15 cellular contexts compared by ENCODE assay signal in genomic region chr7:28626191-28626590, GRCh38.
A peak's percentile ranks its signal among the peaks of the same experiment; 100 is the strongest.
DNase-seq lines count a peak whose midpoint lies in the region; TF ChIP-seq lines count a peak whose summit lies in the region.
"Had no signal": no experiment of that assay in that cellular context is flagged by ENCODE, and none has a peak within 500 bp of the region (broad histone marks: within the 10 kb centered on the region; RNA-seq: fewer than 3 reads in every experiment).

No MANE protein-coding gene starts in this region.

- no peak overlapping the region for H3K27ac ChIP-seq in MM.1S (ENCODE audit: low read length)
- H3K27ac ChIP-seq: 22Rv1; BLaER1 treated with 17β-estradiol and CSF1 and Interleukin-3, amounts not matched to agents 10 nM and 100 nM; SJCRH30 had no signal

- H3K4me3 ChIP-seq in MM.1S (ENCODE audit: low read length) (no peak overlapping the region), fibroblast of mammary gland (ENCODE audit: control insufficient read depth, low read depth, low read length) (no peak overlapping the region), skeletal muscle satellite cell (ENCODE audit: low read length) (no peak overlapping the region)
- H3K4me3 ChIP-seq: BLaER1 treated with 17β-estradiol and CSF1 and Interleukin-3, amounts not matched to agents 10 nM and 100 nM; GM12878; SJCRH30 had no signal

- H3K9me3 ChIP-seq in MM.1S (replicated peaks; ENCODE audit: insufficient read depth, low read length) (no peaks in the 10 kb centered on the region), skeletal muscle satellite cell (replicated peaks; ENCODE audit: low read length) (no peaks in the 10 kb centered on the region)
- H3K9me3 ChIP-seq: BLaER1 treated with 17β-estradiol and CSF1 and Interleukin-3, amounts not matched to agents 10 nM and 100 nM; SJCRH30 had no signal

- H3K9me2 ChIP-seq in MM.1S (replicated peaks; ENCODE audit: insufficient read depth, low read length), result no peaks in the 10 kb centered on the region

- H3K36me3 ChIP-seq in MM.1S (replicated peaks; ENCODE audit: insufficient read depth, low read length) (no peaks in the 10 kb centered on the region), skeletal muscle satellite cell (ENCODE audit: insufficient read depth, low read length) (no peaks in the 10 kb centered on the region)
- H3K36me3 ChIP-seq: BLaER1 treated with 17β-estradiol and CSF1 and Interleukin-3, amounts not matched to agents 10 nM and 100 nM; SJCRH30 had no signal

- no peaks in the 10 kb centered on the region for H3K27me3 ChIP-seq in MM.1S (replicated peaks; ENCODE audit: insufficient read depth, low read length)
- H3K27me3 ChIP-seq in skeletal muscle satellite cell (ENCODE audit: control insufficient read depth, insufficient read depth, low read length), result no peaks in the 10 kb centered on the region
- H3K27me3 ChIP-seq: BLaER1 treated with 17β-estradiol and CSF1 and Interleukin-3, amounts not matched to agents 10 nM and 100 nM; SJCRH30 had no signal

- H2AFZ ChIP-seq in MM.1S (ENCODE audit: low read length), result 0 out of 2 replicates have a peak overlapping the region, but pooled peaks have one; percentile 20

- peak; percentile 42 for DNase-seq in DMS 273 (lab: John Stamatoyannopoulos, UW; ENCODE audit: unreplicated experiment)
- no peak for DNase-seq in DMS 273 treated with DMSO at 0.1 percent for 48 hours (lab: John Stamatoyannopoulos, UW)
- no peak for DNase-seq in MM.1S
- DNase-seq in fibroblast of mammary gland (ENCODE audit: low read depth), result peak; percentile 56
- DNase-seq in NCI-H1048 (lab: John Stamatoyannopoulos, UW), result no peak
- no peak for DNase-seq in activated CD8-positive, alpha-beta memory T cell treated with anti-CD3 and anti-CD28 coated beads for 24 hours
- no peak for DNase-seq in islet precursor cell
- DNase-seq: GDM1; NCI-H524 treated with DMSO at 0.1 percent for 48 hours; NK-92 treated with Interleukin-12 subunit alpha and Interleukin-12 subunit beta, amount 100 ng/mL, for 24 hours had no signal

- no peak for TF ChIP-seq CTCF in MM.1S (IDR thresholded peaks at IDR 0.05; ENCODE audit: low read length)
- TF ChIP-seq CTCF in fibroblast of mammary gland (conservative IDR thresholded peaks at IDR 0.05; ENCODE audit: control insufficient read depth, insufficient read depth, low read depth, low read length), result no peak

- H3K9ac ChIP-seq in MM.1S (ENCODE audit: low read length) (no peak overlapping the region), skeletal muscle satellite cell (ENCODE audit: low read depth, low read length) (no peak overlapping the region)
- H3K9ac ChIP-seq: BLaER1 treated with 17β-estradiol and CSF1 and Interleukin-3, amounts not matched to agents 10 nM and 100 nM had no signal

- H3F3A ChIP-seq in MM.1S (ENCODE audit: insufficient read depth, low read length), result no peaks in the 10 kb centered on the region; the same call in none of the 2 replicates

- no peaks in the 10 kb centered on the region for H4K20me1 ChIP-seq in MM.1S (ENCODE audit: insufficient read depth, low read length)
- H4K20me1 ChIP-seq: BLaER1 treated with 17β-estradiol and CSF1 and Interleukin-3, amounts not matched to agents 10 nM and 100 nM had no signal

- H3K4me1 ChIP-seq in MM.1S (ENCODE audit: low read length) (peaks cover 16% of the 10 kb centered on the region), skeletal muscle satellite cell (ENCODE audit: control insufficient read depth, insufficient read depth, low read length) (peaks cover 56% of the 10 kb centered on the region)

- H3K4me2 ChIP-seq in MM.1S (ENCODE audit: low read depth, low read length), result no peak overlapping the region
- H3K4me2 ChIP-seq in skeletal muscle satellite cell (ENCODE audit: low read length), result peak overlapping the region; percentile 8
- H3K4me2 ChIP-seq: BLaER1 treated with 17β-estradiol and CSF1 and Interleukin-3, amounts not matched to agents 10 nM and 100 nM had no signal

- H3K79me2 ChIP-seq in MM.1S (ENCODE audit: low read length), result no peaks in the 10 kb centered on the region

Comparison
In these comparisons a context has a peak if more than half of its experiments do, and no peak if none do; other contexts are left out.
1. DNase-seq: peak in DMS 273 (single experiment) and fibroblast of mammary gland (single experiment); none in DMS 273 treated with DMSO at 0.1 percent for 48 hours (single experiment), MM.1S (single experiment), NCI-H1048 (single experiment), activated CD8-positive, alpha-beta memory T cell treated with anti-CD3 and anti-CD28 coated beads for 24 hours (single experiment) and islet precursor cell (single experiment).